Comparison of ENCODE assay signal across 16 cellular contexts in genomic region chr18:58579561-58580047, GRCh38. TPM values are rescaled to one million over a fixed set of nuclear protein-coding genes. Genes with fewer than 3 reads are reported as not detected.
DNase-seq lines count a peak whose midpoint lies in the region; ATAC-seq, FAIRE-seq and TF ChIP-seq lines count a peak whose summit lies in the region.
"Had no signal": no experiment of that assay in that cellular context is flagged by ENCODE, and none has a peak within 500 bp of the region (broad histone marks: within the 10 kb centered on the region; RNA-seq: fewer than 3 reads in every experiment).

No MANE protein-coding gene starts in this region.

- no peak for DNase-seq in natural killer cell treated with Interleukin-12 subunit alpha and Interleukin-12 subunit beta and Interleukin-15 and Interleukin-18, amount 100 ng/mL, for 72 hours (ENCODE audit: low spot score)
- DNase-seq in natural killer cell (no peak), kidney glomerular epithelial cell (lab: John Stamatoyannopoulos, UW) (peak; percentile 83), germinal center (ENCODE audit: low spot score) (no peak), substantia nigra (lab: John Stamatoyannopoulos, UW) (no peak), GM12891 (ENCODE audit: insufficient read length, low spot score) (no peak), dorsolateral prefrontal cortex (no peak)
- DNase-seq: activated CD4-positive, alpha-beta T cell treated with anti-CD3 and anti-CD28 coated beads for 48 hours; CD4-positive, alpha-beta T cell; left cardiac atrium; NCI-H2171 had no signal

- FAIRE-seq in GM12891 (lab: Jason Lieb, UNC), result no peak
- FAIRE-seq: endothelial cell of umbilical vein, K562 had no signal

- no peaks in the 10 kb centered on the region for H3K36me3 Mint-ChIP-seq in natural killer cell treated with Interleukin-12 subunit alpha and Interleukin-12 subunit beta and Interleukin-15 and Interleukin-18, amount 100 ng/mL, for 72 hours
- no peaks in the 10 kb centered on the region for H3K36me3 Mint-ChIP-seq in natural killer cell

- H3K27me3 Mint-ChIP-seq in natural killer cell treated with Interleukin-12 subunit alpha and Interleukin-12 subunit beta and Interleukin-15 and Interleukin-18, amount 100 ng/mL, for 72 hours, result peaks cover 32 to 43% of the 10 kb centered on the region in 2 donors
- peaks cover 38 to 46% of the 10 kb centered on the region in 2 donors for H3K27me3 Mint-ChIP-seq in natural killer cell (ENCODE audit: low read depth in 2 of 2)
- H3K27me3 Mint-ChIP-seq: CD4-positive, alpha-beta T cell had no signal

- ATAC-seq in natural killer cell treated with Interleukin-12 subunit alpha and Interleukin-12 subunit beta and Interleukin-15 and Interleukin-18, amount 100 ng/mL, for 72 hours, result no peak
- no peak for ATAC-seq in natural killer cell
- ATAC-seq: K562 had no signal

- TF ChIP-seq CTCF in natural killer cell (IDR thresholded peaks at IDR 0.05) (no peak), WI38 (IDR thresholded peaks at IDR 0.05; ENCODE audit: low read depth, low read length) (no peak), dorsolateral prefrontal cortex (IDR thresholded peaks at IDR 0.05 in 54 of 56, conservative IDR thresholded peaks at IDR 0.05 in 2 of 56; ENCODE audit: low read depth in 1 of 56, partially characterized antibody in 56 of 56) (no peak)

- intact Hi-C loops in natural killer cell (cut with micrococcal nuclease) (no loop called here), dorsolateral prefrontal cortex (cut with DNase I) (no loop called here)

- peak overlapping the region in 1 of 2 donors; percentile 60 for H3K27ac Mint-ChIP-seq in natural killer cell treated with Interleukin-12 subunit alpha and Interleukin-12 subunit beta and Interleukin-15 and Interleukin-18, amount 100 ng/mL, for 72 hours
- H3K27ac Mint-ChIP-seq in natural killer cell, result no peak overlapping the region
- H3K27ac Mint-ChIP-seq: CD4-positive, alpha-beta T cell had no signal

- H3K27me3 ChIP-seq in dorsolateral prefrontal cortex, result peaks cover 0 to 33% (median 0%) of the 10 kb centered on the region in 45 donors

- no peak overlapping the region for H3K27ac ChIP-seq in substantia nigra (ENCODE audit: low read depth, low read length, poor library complexity, severe bottlenecking)
- no peak overlapping the region for H3K27ac ChIP-seq in dorsolateral prefrontal cortex

- peak overlapping the region; percentile 16 for H3K4me3 Mint-ChIP-seq in natural killer cell treated with Interleukin-12 subunit alpha and Interleukin-12 subunit beta and Interleukin-15 and Interleukin-18, amount 100 ng/mL, for 72 hours
- H3K4me3 Mint-ChIP-seq in natural killer cell, result no peak overlapping the region
- H3K4me3 Mint-ChIP-seq: CD4-positive, alpha-beta T cell had no signal

- H3K4me1 Mint-ChIP-seq in natural killer cell treated with Interleukin-12 subunit alpha and Interleukin-12 subunit beta and Interleukin-15 and Interleukin-18, amount 100 ng/mL, for 72 hours (ENCODE audit: low read depth in 2 of 2), result peaks cover 17 to 24% of the 10 kb centered on the region in 2 donors
- peaks cover 19% of the 10 kb centered on the region in 2 donors for H3K4me1 Mint-ChIP-seq in natural killer cell

- H3K4me3 ChIP-seq in WI38 (ENCODE audit: low read depth, low read length), result peak overlapping the region; percentile 84
- no peak overlapping the region for H3K4me3 ChIP-seq in dorsolateral prefrontal cortex
- H3K4me3 ChIP-seq: K562 had no signal

- no peak for TF ChIP-seq POLR2A in GM12891 (IDR thresholded peaks at IDR 0.05; ENCODE audit: low read depth, low read length)

- H3K9me3 Mint-ChIP-seq in natural killer cell treated with Interleukin-12 subunit alpha and Interleukin-12 subunit beta and Interleukin-15 and Interleukin-18, amount 100 ng/mL, for 72 hours, result no peaks in the 10 kb centered on the region
- H3K9me3 Mint-ChIP-seq in natural killer cell, result no peaks in the 10 kb centered on the region
- H3K9me3 Mint-ChIP-seq: CD4-positive, alpha-beta T cell had no signal

TF ChIP-seq in GM12891, 5 proteins besides CTCF, POLR2A, EP300 and RAD21:
- TF ChIP-seq POU2F2 (IDR thresholded peaks at IDR 0.05; ENCODE audit: low read depth, low read length) (no peak), PAX5 (IDR thresholded peaks at IDR 0.05; ENCODE audit: insufficient read depth, low read length, severe bottlenecking) (no peak), TAF1 (IDR thresholded peaks at IDR 0.05; ENCODE audit: low read depth, low read length) (no peak)

RNA-seq across cellular contexts. Expression of gene ALPK2, which starts 49.3 kb away (rescaled TPM):
- under 1 TPM; 0.17 to 0.78 TPM for total RNA-seq in natural killer cell treated with Interleukin-12 subunit alpha and Interleukin-12 subunit beta and Interleukin-15 and Interleukin-18, amount 100 ng/mL, for 72 hours
- total RNA-seq in natural killer cell (under 1 TPM in 2 of 3 donors, not detected in 1; 0.09 to 0.75 TPM), dorsolateral prefrontal cortex (1 to 10 TPM in 1 of 120 experiments, under 1 TPM in 53, not detected in 66; 0.03 to 1.1 (median 0.16) TPM)
- polyA plus RNA-seq in GM12891 (2012; ENCODE audit: low read depth, missing spikeins), result 4.7 TPM
- total RNA-seq: endothelial cell of umbilical vein, K562, pulmonary artery endothelial cell, SK-MEL-5 had no signal
- polyA plus RNA-seq: endothelial cell of umbilical vein, K562 had no signal
